9 cellular contexts compared by ENCODE assay signal in the genomic region with DNA sequence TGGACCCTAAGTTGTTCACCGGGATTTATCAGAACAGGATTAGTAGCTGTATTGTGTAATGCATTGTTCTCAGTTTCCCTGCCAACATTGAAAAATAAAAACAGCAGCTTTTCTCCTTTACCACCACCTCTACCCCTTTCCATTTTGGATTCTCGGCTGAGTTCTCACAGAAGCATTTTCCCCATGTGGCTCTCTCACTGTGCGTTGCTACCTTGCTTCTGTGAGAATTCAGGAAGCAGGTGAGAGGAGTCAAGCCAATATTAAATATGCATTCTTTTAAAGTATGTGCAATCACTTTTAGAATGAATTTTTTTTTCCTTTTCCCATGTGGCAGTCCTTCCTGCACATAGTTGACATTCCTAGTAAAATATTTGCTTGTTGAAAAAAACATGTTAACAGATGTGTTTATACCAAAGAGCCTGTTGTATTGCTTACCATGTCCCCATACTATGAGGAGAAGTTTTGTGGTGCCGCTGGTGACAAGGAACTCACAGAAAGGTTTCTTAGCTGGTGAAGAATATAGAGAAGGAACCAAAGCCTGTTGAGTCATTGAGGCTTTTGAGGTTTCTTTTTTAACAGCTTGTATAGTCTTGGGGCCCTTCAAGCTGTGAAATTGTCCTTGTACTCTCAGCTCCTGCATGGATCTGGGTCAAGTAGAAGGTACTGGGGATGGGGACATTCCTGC. TPM values are rescaled to one million over a fixed set of nuclear protein-coding genes. Genes with fewer than 3 reads are reported as not detected.
DNase-seq lines count a peak whose midpoint lies in the region; ATAC-seq, FAIRE-seq and TF ChIP-seq lines count a peak whose summit lies in the region.
"Had no signal": no experiment of that assay in that cellular context is flagged by ENCODE, and none has a peak within 500 bp of the region (broad histone marks: within the 10 kb centered on the region; RNA-seq: fewer than 3 reads in every experiment).

No MANE protein-coding gene starts in this region.

- POLR2A ChIA-PET in CD4-positive, alpha-beta memory T cell (lab: Charles Lee; ENCODE audit: partially characterized antibody): no interaction called here
- POLR2A ChIA-PET in activated CD8-positive, alpha-beta T cell treated with anti-CD3 and anti-CD28 coated beads, Interleukin-2, amount 10 ng/mL, durations not matched to agents 7 days and 5 days (lab: Charles Lee): interaction anchor here (0.5 to 1.2 kb wide), 3 partner anchors 28 to 1311 kb away, joined by 3 to 6 read pairs (median 5); a partner anchor contains a TSS

- no peak overlapping the region for H3K27ac ChIP-seq in CD4-positive, alpha-beta memory T cell (ENCODE audit: low read depth, low read length)

- peak; percentile 74 for ATAC-seq in activated CD8-positive, alpha-beta T cell treated with anti-CD3 and anti-CD28 coated beads, Interleukin-2, amount 10 ng/mL, durations not matched to agents 7 days and 5 days

- TF ChIP-seq POLR2A in GM12891 (IDR thresholded peaks at IDR 0.05; ENCODE audit: low read depth, low read length): no peak

- no peak for FAIRE-seq in GM12891 (lab: Jason Lieb, UNC)

- H3K4me1 ChIP-seq in CD4-positive, alpha-beta memory T cell (ENCODE audit: insufficient read depth, low read length): no peaks in the 10 kb centered on the region

- H3K4me1 Mint-ChIP-seq in CD4-positive, alpha-beta memory T cell: peaks cover 10 to 38% (median 27%) of the 10 kb centered on the region in 4 donors
- H3K4me1 Mint-ChIP-seq in activated CD8-positive, alpha-beta T cell treated with anti-CD3 and anti-CD28 coated beads, Interleukin-2, amount 10 ng/mL, durations not matched to agents 7 days and 5 days (ENCODE audit: low read depth): peaks cover 43% of the 10 kb centered on the region
- H3K4me1 Mint-ChIP-seq in mesothelial cell of epicardium: peaks cover 47% of the 10 kb centered on the region

- no peak for DNase-seq in CD4-positive, alpha-beta memory T cell
- DNase-seq in activated CD8-positive, alpha-beta T cell treated with anti-CD3 and anti-CD28 coated beads, Interleukin-2, amount 10 ng/mL, durations not matched to agents 7 days and 5 days: peak; percentile 45
- DNase-seq in mesothelial cell of epicardium (ENCODE audit: low spot score in 2 of 2, unreplicated experiment in 2 of 2) (no peak), activated gamma-delta T cell (lab: John Stamatoyannopoulos, UW) (no peak), mesenteric fat pad (ENCODE audit: low spot score) (no peak), GM12891 (ENCODE audit: insufficient read length, low spot score) (no peak), HuH-7 (ENCODE audit: low spot score) (no peak)
- DNase-seq: NCI-H446 had no signal

- TF ChIP-seq RAD21 in Ishikawa (IDR thresholded peaks at IDR 0.05; ENCODE audit: low read depth): no peak

- H3K27me3 Mint-ChIP-seq in CD4-positive, alpha-beta memory T cell: no peaks in the 10 kb centered on the region
- no peaks in the 10 kb centered on the region for H3K27me3 Mint-ChIP-seq in activated CD8-positive, alpha-beta T cell treated with anti-CD3 and anti-CD28 coated beads, Interleukin-2, amount 10 ng/mL, durations not matched to agents 7 days and 5 days (ENCODE audit: low read depth)
- no peaks in the 10 kb centered on the region for H3K27me3 Mint-ChIP-seq in mesothelial cell of epicardium (ENCODE audit: low read depth)

- no peak overlapping the region for H3K4me3 ChIP-seq in CD4-positive, alpha-beta memory T cell (ENCODE audit: low read length in 2 of 2)

- intact Hi-C loops in CD4-positive, alpha-beta memory T cell (cut with micrococcal nuclease): loop anchor here (5.0 kb wide), 3 partner anchors 372 to 582 kb away; no protein-coding TSS in a partner anchor

- peaks cover 43% of the 10 kb centered on the region for H3K36me3 ChIP-seq in CD4-positive, alpha-beta memory T cell (ENCODE audit: insufficient read depth, low read length)

- H3K27ac Mint-ChIP-seq in CD4-positive, alpha-beta memory T cell: peak overlapping the region; percentile 25 to 83 (median 48)
- H3K27ac Mint-ChIP-seq in activated CD8-positive, alpha-beta T cell treated with anti-CD3 and anti-CD28 coated beads, Interleukin-2, amount 10 ng/mL, durations not matched to agents 7 days and 5 days: peak overlapping the region; percentile 31
- H3K27ac Mint-ChIP-seq in mesothelial cell of epicardium: peak overlapping the region; percentile 73

- no peaks in the 10 kb centered on the region for H3K9me3 ChIP-seq in CD4-positive, alpha-beta memory T cell (ENCODE audit: control insufficient read depth in 1 of 2, low read length in 2 of 2)

- no peak overlapping the region for H3K4me3 Mint-ChIP-seq in CD4-positive, alpha-beta memory T cell
- no peak overlapping the region for H3K4me3 Mint-ChIP-seq in activated CD8-positive, alpha-beta T cell treated with anti-CD3 and anti-CD28 coated beads, Interleukin-2, amount 10 ng/mL, durations not matched to agents 7 days and 5 days
- no peak overlapping the region for H3K4me3 Mint-ChIP-seq in mesothelial cell of epicardium

- CTCF ChIA-PET in CD4-positive, alpha-beta memory T cell (lab: Charles Lee; ENCODE audit: partially characterized antibody): interaction anchor here (1.3 to 2.6 kb wide), 4 partner anchors 29 to 307 kb away, joined by 3 to 11 read pairs (median 6); a partner anchor contains a TSS
- CTCF ChIA-PET in activated CD8-positive, alpha-beta T cell treated with anti-CD3 and anti-CD28 coated beads, Interleukin-2, amount 10 ng/mL, durations not matched to agents 7 days and 5 days (lab: Charles Lee): interaction anchor here (1.0 to 6.7 kb wide), 7 partner anchors 11 to 584 kb away, joined by 3 to 81 read pairs (median 9); no protein-coding TSS in a partner anchor

- TF ChIP-seq EP300 in Ishikawa (IDR thresholded peaks at IDR 0.05; ENCODE audit: borderline replicate concordance): no peak

- no peaks in the 10 kb centered on the region for H3K9me3 Mint-ChIP-seq in CD4-positive, alpha-beta memory T cell
- no peaks in the 10 kb centered on the region for H3K9me3 Mint-ChIP-seq in activated CD8-positive, alpha-beta T cell treated with anti-CD3 and anti-CD28 coated beads, Interleukin-2, amount 10 ng/mL, durations not matched to agents 7 days and 5 days (ENCODE audit: insufficient read depth)
- H3K9me3 Mint-ChIP-seq in mesothelial cell of epicardium: no peaks in the 10 kb centered on the region

- peaks cover 34 to 59% of the 10 kb centered on the region in 2 donors for H3K36me3 Mint-ChIP-seq in CD4-positive, alpha-beta memory T cell
- H3K36me3 Mint-ChIP-seq in activated CD8-positive, alpha-beta T cell treated with anti-CD3 and anti-CD28 coated beads, Interleukin-2, amount 10 ng/mL, durations not matched to agents 7 days and 5 days (ENCODE audit: low read depth): peaks cover 57% of the 10 kb centered on the region
- peaks cover 8% of the 10 kb centered on the region for H3K36me3 Mint-ChIP-seq in mesothelial cell of epicardium

- H3K27me3 ChIP-seq in CD4-positive, alpha-beta memory T cell (ENCODE audit: insufficient read depth, low read length): no peaks in the 10 kb centered on the region

- no peak for TF ChIP-seq CTCF in mesothelial cell of epicardium (IDR thresholded peaks at IDR 0.05; ENCODE audit: unreplicated experiment)

TF ChIP-seq in Ishikawa, 13 proteins besides CTCF, POLR2A, EP300 and RAD21 (continues in another document):
- TF ChIP-seq ZBTB7A (IDR thresholded peaks at IDR 0.05; ENCODE audit: low read depth): no peak
- no peak for TF ChIP-seq CREB1 (IDR thresholded peaks at IDR 0.05; ENCODE audit: low read depth)
- TF ChIP-seq EGR1 (IDR thresholded peaks at IDR 0.05): no peak
- TF ChIP-seq TEAD4 (IDR thresholded peaks at IDR 0.05): 0 out of 2 replicates have a peak, but pooled peaks have one; percentile 15
- TF ChIP-seq, protein P1, sequence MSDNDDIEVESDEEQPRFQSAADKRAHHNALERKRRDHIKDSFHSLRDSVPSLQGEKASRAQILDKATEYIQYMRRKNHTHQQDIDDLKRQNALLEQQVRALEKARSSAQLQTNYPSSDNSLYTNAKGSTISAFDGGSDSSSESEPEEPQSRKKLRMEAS (IDR thresholded peaks at IDR 0.05): no peak
- no peak for TF ChIP-seq CEBPB (IDR thresholded peaks at IDR 0.05)
- TF ChIP-seq, protein P2, sequence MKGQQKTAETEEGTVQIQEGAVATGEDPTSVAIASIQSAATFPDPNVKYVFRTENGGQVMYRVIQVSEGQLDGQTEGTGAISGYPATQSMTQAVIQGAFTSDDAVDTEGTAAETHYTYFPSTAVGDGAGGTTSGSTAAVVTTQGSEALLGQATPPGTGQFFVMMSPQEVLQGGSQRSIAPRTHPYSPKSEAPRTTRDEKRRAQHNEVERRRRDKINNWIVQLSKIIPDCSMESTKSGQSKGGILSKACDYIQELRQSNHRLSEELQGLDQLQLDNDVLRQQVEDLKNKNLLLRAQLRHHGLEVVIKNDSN (IDR thresholded peaks at IDR 0.05): no peak

TF ChIP-seq in GM12891, 5 proteins besides CTCF, POLR2A, EP300 and RAD21:
- TF ChIP-seq POLR2AphosphoS5 (IDR thresholded peaks at IDR 0.05; ENCODE audit: low read depth, low read length) (no peak), POU2F2 (IDR thresholded peaks at IDR 0.05; ENCODE audit: low read depth, low read length) (no peak), PAX5 (IDR thresholded peaks at IDR 0.05; ENCODE audit: insufficient read depth, low read length, severe bottlenecking) (no peak), SPI1 (IDR thresholded peaks at IDR 0.05; ENCODE audit: low read depth, low read length) (no peak), TAF1 (IDR thresholded peaks at IDR 0.05; ENCODE audit: low read depth, low read length) (no peak)
TF ChIP-seq in GM12891: peak in this region for 0.

RNA-seq across cellular contexts. Expression of a gene that starts 3.9 kb away (rescaled TPM):
- under 1 TPM; 0.42 to 0.70 TPM for total RNA-seq in CD4-positive, alpha-beta memory T cell
- not detected for polyA plus RNA-seq in CD4-positive, alpha-beta memory T cell
- total RNA-seq in activated CD8-positive, alpha-beta T cell treated with anti-CD3 and anti-CD28 coated beads, Interleukin-2, amount 10 ng/mL, durations not matched to agents 7 days and 5 days: under 1 TPM; 0.42 to 0.78 TPM
- 115 to 119 TPM (median 118 TPM) in 3 replicates for total RNA-seq in mesothelial cell of epicardium
- 44.3 TPM for total RNA-seq in mesenteric fat pad
- not detected for polyA plus RNA-seq in GM12891 (2012; ENCODE audit: low read depth, missing spikeins)

RNA-seq across cellular contexts. Expression of a gene that starts 46.2 kb away (rescaled TPM):
- 100 to 1,000 TPM; 107 to 110 TPM for total RNA-seq in CD4-positive, alpha-beta memory T cell
- polyA plus RNA-seq in CD4-positive, alpha-beta memory T cell: 10 to 100 TPM in 1 of 2 donors, 1 to 10 TPM in 1; 4.4 to 17.1 TPM
- 10 to 100 TPM; 89.3 to 92.7 TPM for total RNA-seq in activated CD8-positive, alpha-beta T cell treated with anti-CD3 and anti-CD28 coated beads, Interleukin-2, amount 10 ng/mL, durations not matched to agents 7 days and 5 days
- total RNA-seq in mesothelial cell of epicardium (43.6 to 44.5 TPM (median 43.9 TPM) in 3 replicates), mesenteric fat pad (78.9 TPM)
- 7.6 TPM for polyA plus RNA-seq in GM12891 (2012; ENCODE audit: low read depth, missing spikeins)

Comparison
In these comparisons a context has a peak if more than half of its experiments do, and no peak if none do; other contexts are left out.
1. RNA of a gene that starts 3.9 kb away (total RNA-seq): 115 to 119 TPM in mesothelial cell of epicardium and 44.3 TPM in mesenteric fat pad (single experiment); 0.42 to 0.78 TPM in activated CD8-positive, alpha-beta T cell treated with anti-CD3 and anti-CD28 coated beads, Interleukin-2, amount 10 ng/mL, durations not matched to agents 7 days and 5 days and 0.42 to 0.70 TPM in CD4-positive, alpha-beta memory T cell; every median in the first group is over 10 times any median in the second.
2. Peak in every context shown above with its lines, with median percentiles within 50 percentile points of each other: H3K27ac Mint-ChIP-seq.